26 cellular contexts compared by ENCODE assay signal in the genomic region with DNA sequence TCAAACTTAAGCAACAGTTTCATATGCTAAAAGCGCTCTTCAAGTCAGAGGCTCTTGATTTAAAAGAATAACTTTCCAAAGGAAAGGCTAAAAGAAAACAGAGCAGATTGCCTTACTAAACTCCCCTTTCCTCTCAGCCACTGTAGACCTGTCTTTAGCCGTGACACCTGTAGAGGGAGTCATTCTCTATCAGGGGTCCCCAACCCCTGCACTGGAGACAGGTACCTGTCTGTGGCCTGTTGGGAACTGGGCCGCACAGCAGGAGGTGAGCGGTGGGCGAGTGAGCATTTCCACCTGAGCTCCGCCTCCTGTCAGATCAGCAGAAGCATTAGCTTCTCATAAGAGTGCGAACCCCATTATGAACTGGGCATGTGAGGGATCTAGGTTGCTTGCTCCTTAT. TPM values are rescaled to one million over a fixed set of nuclear protein-coding genes. Genes with fewer than 3 reads are reported as not detected.
DNase-seq lines count a peak whose midpoint lies in the region; ATAC-seq and TF ChIP-seq lines count a peak whose summit lies in the region.
"Had no signal": no experiment of that assay in that cellular context is flagged by ENCODE, and none has a peak within 500 bp of the region (broad histone marks: within the 10 kb centered on the region; RNA-seq: fewer than 3 reads in every experiment).

No MANE protein-coding gene starts in this region.

- H3K4me1 Mint-ChIP-seq in GM23338: peaks cover 7% of the 10 kb centered on the region
- H3K4me1 Mint-ChIP-seq: activated CD4-positive, alpha-beta T cell treated with anti-CD3 and anti-CD28 coated beads, Interleukin-2, amount 10 ng/mL, durations not matched to agents 7 days and 5 days had no signal

- H3K79me2 ChIP-seq in GM23338 (replicated peaks; ENCODE audit: insufficient read depth): no peaks in the 10 kb centered on the region

- peaks cover 2% of the 10 kb centered on the region for H3K27me3 Mint-ChIP-seq in GM23338 (ENCODE audit: insufficient read depth, low read depth, poor library complexity)
- H3K27me3 Mint-ChIP-seq: activated CD4-positive, alpha-beta T cell treated with anti-CD3 and anti-CD28 coated beads, Interleukin-2, amount 10 ng/mL, durations not matched to agents 7 days and 5 days had no signal

- DNase-seq in ELF-1 (ENCODE audit: low read depth, low spot score) (peak; percentile 16), GM23338 (ENCODE audit: low spot score) (peak; percentile 78), RPMI8226 (peak; percentile 9), iPS DF 19.7 (ENCODE audit: low read depth, low spot score) (peak; percentile 15), occipital lobe (lab: John Stamatoyannopoulos, UW) (no peak), NCI-H1048 (lab: John Stamatoyannopoulos, UW) (no peak), KG1 (lab: John Stamatoyannopoulos, UW) (no peak)
- no peak for DNase-seq in stimulated activated naive CD4-positive, alpha-beta T cell treated with Interleukin-2 at 50 U/mL for 16 hours (lab: John Stamatoyannopoulos, UW)
- DNase-seq: activated CD4-positive, alpha-beta T cell treated with anti-CD3 and anti-CD28 coated beads, Interleukin-2, amount 10 ng/mL, durations not matched to agents 7 days and 5 days; activated naive CD4-positive, alpha-beta T cell treated with anti-CD3 and anti-CD28 coated beads for 36 hours; Calu3; glutamatergic neuron; left colon; NCI-H1436 treated with DMSO at 0.1 percent for 48 hours; NCI-H2107; NCI-H446 treated with DMSO at 0.1 percent for 48 hours; NK-92 treated with Interleukin-12 subunit alpha and Interleukin-12 subunit beta, amount 100 ng/mL, for 24 hours; PC-9; psoas muscle; SHP77; stimulated activated CD4-positive, alpha-beta T cell treated with anti-CD3 and anti-CD28 coated beads, Interleukin-4, amount 100 ng/mL, for 4 hours; stimulated activated naive CD4-positive, alpha-beta T cell; T-helper 9 cell; testis had no signal

- peaks cover 13% of the 10 kb centered on the region for H3K9me2 ChIP-seq in GM23338 (ENCODE audit: insufficient read depth)

- H3K27ac Mint-ChIP-seq in GM23338: no peak overlapping the region
- H3K27ac Mint-ChIP-seq: activated CD4-positive, alpha-beta T cell treated with anti-CD3 and anti-CD28 coated beads, Interleukin-2, amount 10 ng/mL, durations not matched to agents 7 days and 5 days; activated naive CD4-positive, alpha-beta T cell treated with anti-CD3 and anti-CD28 coated beads for 36 hours; brain had no signal

- no peak overlapping the region for H3K27ac ChIP-seq in GM23338 (ENCODE audit: low read depth)
- H3K27ac ChIP-seq: PC-9, psoas muscle, testis, vagina had no signal

- ATAC-seq in GM23338: peak; percentile 94
- ATAC-seq: left colon, psoas muscle had no signal

- H3K4me1 ChIP-seq in GM23338 (ENCODE audit: insufficient read depth): peaks cover 6% of the 10 kb centered on the region; the same call in 1 of the 2 replicates
- H3K4me1 ChIP-seq: psoas muscle, testis, vagina had no signal

- no peak overlapping the region for H2AFZ ChIP-seq in GM23338
- H2AFZ ChIP-seq: PC-9 had no signal

- H3K36me3 ChIP-seq in GM23338 (ENCODE audit: insufficient read depth): no peaks in the 10 kb centered on the region
- H3K36me3 ChIP-seq: vagina had no signal

- no peak overlapping the region for H3K4me3 Mint-ChIP-seq in GM23338
- H3K4me3 Mint-ChIP-seq: activated CD4-positive, alpha-beta T cell treated with anti-CD3 and anti-CD28 coated beads, Interleukin-2, amount 10 ng/mL, durations not matched to agents 7 days and 5 days; activated naive CD4-positive, alpha-beta T cell treated with anti-CD3 and anti-CD28 coated beads for 36 hours; brain had no signal

- H3K36me3 Mint-ChIP-seq in GM23338 (ENCODE audit: low read depth): no peaks in the 10 kb centered on the region; the same call in 1 of the 3 replicates
- H3K36me3 Mint-ChIP-seq: brain had no signal

- H3K4me3 ChIP-seq in GM23338: no peak overlapping the region
- H3K4me3 ChIP-seq: PC-9, psoas muscle, testis, vagina had no signal

- peak; percentile 72 to 85 for TF ChIP-seq CTCF in GM23338 (conservative IDR thresholded peaks at IDR 0.05; ENCODE audit: low read depth in 2 of 2)

- H3K4me2 ChIP-seq in GM23338: no peak overlapping the region
- H3K4me2 ChIP-seq: PC-9 had no signal

- 0 out of 2 replicates have a peak, but pooled peaks cover 4% of the 10 kb centered on the region for H3F3A ChIP-seq in GM23338 (replicated peaks; ENCODE audit: low read depth)

- no peaks in the 10 kb centered on the region; the same call in 2 of the 3 replicates for H3K9me3 Mint-ChIP-seq in GM23338
- H3K9me3 Mint-ChIP-seq: activated CD4-positive, alpha-beta T cell treated with anti-CD3 and anti-CD28 coated beads, Interleukin-2, amount 10 ng/mL, durations not matched to agents 7 days and 5 days; activated naive CD4-positive, alpha-beta T cell treated with anti-CD3 and anti-CD28 coated beads for 36 hours; brain had no signal

- no peaks in the 10 kb centered on the region for H4K20me1 ChIP-seq in GM23338 (replicated peaks; ENCODE audit: insufficient read depth)

- H3K27me3 ChIP-seq in GM23338 (ENCODE audit: insufficient read depth): no peaks in the 10 kb centered on the region
- H3K27me3 ChIP-seq: testis, vagina had no signal

TF ChIP-seq in GM23338, 12 proteins besides CTCF, POLR2A, EP300 and RAD21 (continues in another document):
- TF ChIP-seq EZH2 (IDR thresholded peaks at IDR 0.05; ENCODE audit: low read depth, unreplicated experiment) (no peak), JUNB (IDR thresholded peaks at IDR 0.05; ENCODE audit: unreplicated experiment) (no peak), CREB1 (CRISPR knock-in tag; IDR thresholded peaks at IDR 0.05; ENCODE audit: low read depth) (no peak), ZNF331 (CRISPR knock-in tag; IDR thresholded peaks at IDR 0.05; ENCODE audit: low read depth) (no peak), STAT1 (IDR thresholded peaks at IDR 0.05; ENCODE audit: unreplicated experiment) (no peak), REST (IDR thresholded peaks at IDR 0.05; ENCODE audit: unreplicated experiment) (no peak), ETS1 (IDR thresholded peaks at IDR 0.05) (no peak), EZH2phosphoT487 (IDR thresholded peaks at IDR 0.05; ENCODE audit: unreplicated experiment) (no peak), ZNF114 (CRISPR knock-in tag; IDR thresholded peaks at IDR 0.05) (no peak)

RNA-seq across cellular contexts. Expression of gene SLC14A1, which starts 9.6 kb away (rescaled TPM):
- 0.21 TPM in 1 of 2 replicates, not detected in the other for total RNA-seq in GM23338 (2014; rRNA removed; shearing (Covaris generic))
- 0.53 TPM in 1 of 2 replicates, not detected in the other for polyA plus RNA-seq in GM23338 (2016; fragmentation: Nextera tagmentation; extraction: Ambion mirVana)
- total RNA-seq in occipital lobe: 4.1 TPM
- total RNA-seq: Calu3, PC-9 had no signal

Comparison
In these comparisons a context has a peak if more than half of its experiments do, and no peak if none do; other contexts are left out.
1. DNase-seq: peak in ELF-1 (single experiment), GM23338 (single experiment), RPMI8226 (single experiment) and iPS DF 19.7 (single experiment); none in occipital lobe (single experiment), stimulated activated naive CD4-positive, alpha-beta T cell treated with Interleukin-2 at 50 U/mL for 16 hours (single experiment), NCI-H1048 (single experiment) and KG1 (single experiment).